In genomic region chr1:50812346-50812745, GRCh38 we compare ENCODE assay signal across 19 cellular contexts.
"Had no signal": no experiment of that assay in that cellular context is flagged by ENCODE, and none has a peak within 500 bp of the region (broad histone marks: within the 10 kb centered on the region; RNA-seq: fewer than 3 reads in every experiment).

No MANE protein-coding gene starts in this region.

- H3K27ac Mint-ChIP-seq: activated naive CD4-positive, alpha-beta T cell treated with anti-CD3 and anti-CD28 coated beads, Interleukin-2, amount 50 U/mL, for 72 hours; brain; effector memory CD8-positive, alpha-beta T cell; natural killer cell treated with Interleukin-12 subunit alpha and Interleukin-12 subunit beta and Interleukin-15 and Interleukin-18, amount 100 ng/mL, for 72 hours; progenitor cell of endocrine pancreas; type B pancreatic cell; WTC11 had no signal

- H3K4me3 ChIP-seq: esophagus squamous epithelium, gastrocnemius medialis, spleen, testis, vagina had no signal

- H3K4me1 Mint-ChIP-seq: brain had no signal

- FAIRE-seq: colon had no signal

- H3K27me3 Mint-ChIP-seq: brain; effector memory CD8-positive, alpha-beta T cell; natural killer cell treated with Interleukin-12 subunit alpha and Interleukin-12 subunit beta and Interleukin-15 and Interleukin-18, amount 100 ng/mL, for 72 hours; progenitor cell of endocrine pancreas; type B pancreatic cell had no signal

- H3K27me3 ChIP-seq: esophagus squamous epithelium, gastrocnemius medialis, spleen, testis, vagina had no signal

- H3K4me1 ChIP-seq: esophagus squamous epithelium, spleen, testis, vagina had no signal

- H3K27ac ChIP-seq: esophagus squamous epithelium, gastrocnemius medialis, spleen, testis, vagina had no signal

- DNase-seq: activated T-cell treated with anti-CD3 and anti-CD28 coated beads, Interleukin-2, amount 50 U/mL, for 1 hour; aorta; effector memory CD8-positive, alpha-beta T cell; esophagus squamous epithelium; gastrocnemius medialis; hypothalamus; left cardiac atrium; spleen; stimulated activated CD4-positive, alpha-beta T cell treated with anti-CD3 and anti-CD28 coated beads, Interleukin-4, amount 100 ng/mL, for 1 hour; stimulated activated naive CD4-positive, alpha-beta T cell; testis had no signal

- H3K9me3 ChIP-seq: gastrocnemius medialis, testis, vagina had no signal

- H3K4me3 Mint-ChIP-seq: brain; effector memory CD8-positive, alpha-beta T cell; natural killer cell treated with Interleukin-12 subunit alpha and Interleukin-12 subunit beta and Interleukin-15 and Interleukin-18, amount 100 ng/mL, for 72 hours; type B pancreatic cell; WTC11 had no signal

- H3K36me3 ChIP-seq: esophagus squamous epithelium, gastrocnemius medialis, spleen, vagina had no signal

- ATAC-seq: activated naive CD4-positive, alpha-beta T cell treated with anti-CD3 and anti-CD28 coated beads, Interleukin-2, amount 50 U/mL, for 72 hours; effector memory CD8-positive, alpha-beta T cell; gastrocnemius medialis; left cardiac atrium; natural killer cell treated with Interleukin-12 subunit alpha and Interleukin-12 subunit beta and Interleukin-15 and Interleukin-18, amount 100 ng/mL, for 72 hours; WTC11 had no signal
